20 cellular contexts compared by ENCODE assay signal in genomic region chr13:37192986-37193385, GRCh38.
"Had no signal": no experiment of that assay in that cellular context is flagged by ENCODE, and none has a peak within 500 bp of the region (broad histone marks: within the 10 kb centered on the region; RNA-seq: fewer than 3 reads in every experiment).

No MANE protein-coding gene starts in this region.

- H3K36me3 ChIP-seq: heart left ventricle, left lung, thoracic aorta, WERI-Rb-1 had no signal

- H3K27me3 Mint-ChIP-seq: activated CD4-positive, alpha-beta memory T cell treated with anti-CD3 and anti-CD28 coated beads, Interleukin-2, amount 10 ng/mL, durations not matched to agents 7 days and 5 days; activated CD4-positive, alpha-beta T cell treated with anti-CD3 and anti-CD28 coated beads for 36 hours; activated naive CD8-positive, alpha-beta T cell treated with anti-CD3 and anti-CD28 coated beads, Interleukin-2, amount 10 ng/mL, durations not matched to agents 7 days and 5 days; dendritic cell treated with granulocyte-macrophage colony-stimulating factor and Interleukin-4, amounts not matched to agents 40 ng/mL and 50 ng/mL, for 4 days; memory B cell; stimulated activated naive CD8-positive, alpha-beta T cell treated with anti-CD3 and anti-CD28 coated beads, Interleukin-15, Interleukin-2, amounts not matched to agents 100 ng/mL and 50 ng/mL, for 24 hours had no signal

- H2AFZ ChIP-seq: parathyroid adenoma had no signal

- FAIRE-seq: frontal cortex, urothelium cell line had no signal

- H3K79me2 ChIP-seq: parathyroid adenoma had no signal

- H3K27ac Mint-ChIP-seq: activated CD4-positive, alpha-beta memory T cell treated with anti-CD3 and anti-CD28 coated beads, Interleukin-2, amount 10 ng/mL, durations not matched to agents 7 days and 5 days; activated CD4-positive, alpha-beta T cell treated with anti-CD3 and anti-CD28 coated beads for 36 hours; activated naive CD8-positive, alpha-beta T cell treated with anti-CD3 and anti-CD28 coated beads, Interleukin-2, amount 10 ng/mL, durations not matched to agents 7 days and 5 days; dendritic cell treated with granulocyte-macrophage colony-stimulating factor and Interleukin-4, amounts not matched to agents 40 ng/mL and 50 ng/mL, for 4 days; memory B cell; stimulated activated naive CD8-positive, alpha-beta T cell treated with anti-CD3 and anti-CD28 coated beads, Interleukin-15, Interleukin-2, amounts not matched to agents 100 ng/mL and 50 ng/mL, for 24 hours had no signal

- ATAC-seq: activated CD4-positive, alpha-beta T cell treated with anti-CD3 and anti-CD28 coated beads for 36 hours; heart left ventricle; left lung had no signal

- H3K9me3 Mint-ChIP-seq: activated CD4-positive, alpha-beta memory T cell treated with anti-CD3 and anti-CD28 coated beads, Interleukin-2, amount 10 ng/mL, durations not matched to agents 7 days and 5 days had no signal

- H3K27me3 ChIP-seq: heart left ventricle, left lung had no signal

- H3K4me1 ChIP-seq: left lung, parathyroid adenoma had no signal

- H3K9me3 ChIP-seq: left lung, thoracic aorta had no signal

- H3K4me3 ChIP-seq: heart left ventricle, left lung, thoracic aorta had no signal

- H3K9ac ChIP-seq: parathyroid adenoma had no signal

- H3K27ac ChIP-seq: heart left ventricle, left lung, parathyroid adenoma, thoracic aorta, WERI-Rb-1 had no signal

- H3K4me1 Mint-ChIP-seq: activated CD4-positive, alpha-beta memory T cell treated with anti-CD3 and anti-CD28 coated beads, Interleukin-2, amount 10 ng/mL, durations not matched to agents 7 days and 5 days; activated CD4-positive, alpha-beta T cell treated with anti-CD3 and anti-CD28 coated beads for 36 hours; activated naive CD8-positive, alpha-beta T cell treated with anti-CD3 and anti-CD28 coated beads, Interleukin-2, amount 10 ng/mL, durations not matched to agents 7 days and 5 days; memory B cell; neural crest cell had no signal

- H3K4me3 Mint-ChIP-seq: activated CD4-positive, alpha-beta memory T cell treated with anti-CD3 and anti-CD28 coated beads, Interleukin-2, amount 10 ng/mL, durations not matched to agents 7 days and 5 days; activated CD4-positive, alpha-beta T cell treated with anti-CD3 and anti-CD28 coated beads for 36 hours; activated naive CD8-positive, alpha-beta T cell treated with anti-CD3 and anti-CD28 coated beads, Interleukin-2, amount 10 ng/mL, durations not matched to agents 7 days and 5 days; dendritic cell treated with granulocyte-macrophage colony-stimulating factor and Interleukin-4, amounts not matched to agents 40 ng/mL and 50 ng/mL, for 4 days; memory B cell; neural crest cell; stimulated activated naive CD8-positive, alpha-beta T cell treated with anti-CD3 and anti-CD28 coated beads, Interleukin-15, Interleukin-2, amounts not matched to agents 100 ng/mL and 50 ng/mL, for 24 hours had no signal

- DNase-seq: activated CD4-positive, alpha-beta memory T cell treated with anti-CD3 and anti-CD28 coated beads, Interleukin-2, amount 10 ng/mL, durations not matched to agents 7 days and 5 days; activated CD4-positive, alpha-beta T cell treated with anti-CD3 and anti-CD28 coated beads for 36 hours; activated CD8-positive, alpha-beta memory T cell treated with anti-CD3 and anti-CD28 coated beads, Interleukin-2, amount 50 U/mL, for 4 hours; activated naive CD8-positive, alpha-beta T cell treated with anti-CD3 and anti-CD28 coated beads, Interleukin-2, amount 10 ng/mL, durations not matched to agents 7 days and 5 days; aorta; central memory CD4-positive, alpha-beta T cell; heart left ventricle; islet precursor cell; left lung; stimulated activated CD4-positive, alpha-beta T cell treated with anti-CD3 and anti-CD28 coated beads, Interleukin-15, amount 100 ng/mL, for 24 hours; stimulated activated CD4-positive, alpha-beta T cell treated with anti-CD3 and anti-CD28 coated beads, Interleukin-4, amount 100 ng/mL, for 24 hours; WERI-Rb-1 had no signal

- H3K36me3 Mint-ChIP-seq: activated naive CD8-positive, alpha-beta T cell treated with anti-CD3 and anti-CD28 coated beads, Interleukin-2, amount 10 ng/mL, durations not matched to agents 7 days and 5 days; memory B cell had no signal
